22 cellular contexts compared by ENCODE assay signal in the genomic region with DNA sequence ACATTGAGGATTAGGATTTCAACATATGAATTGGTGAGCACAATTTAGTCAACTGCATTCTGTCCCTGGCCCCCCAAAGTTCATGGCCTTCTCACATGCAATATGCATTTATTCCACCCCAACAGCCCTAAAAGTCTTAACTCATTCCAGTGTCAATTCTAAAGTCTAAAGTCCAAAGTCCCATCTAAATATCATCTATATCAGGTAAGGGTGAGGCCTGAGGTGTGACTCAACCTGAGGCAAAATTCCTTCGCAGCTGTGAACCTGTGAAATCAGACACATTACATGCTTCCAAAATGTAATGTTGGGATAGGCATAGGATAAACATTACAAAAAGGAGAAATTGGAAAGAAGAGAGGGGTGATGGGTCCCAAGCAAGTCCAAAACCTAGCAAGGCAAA. TPM values are rescaled to one million over a fixed set of nuclear protein-coding genes. Genes with fewer than 3 reads are reported as not detected.
DNase-seq lines count a peak whose midpoint lies in the region; ATAC-seq and TF ChIP-seq lines count a peak whose summit lies in the region.
"Had no signal": no experiment of that assay in that cellular context is flagged by ENCODE, and none has a peak within 500 bp of the region (broad histone marks: within the 10 kb centered on the region; RNA-seq: fewer than 3 reads in every experiment).

No MANE protein-coding gene starts in this region.

- DNase-seq in cardiac muscle cell (ENCODE audit: low read depth in 1 of 2, low spot score in 1 of 2) (no peak), left ventricle myocardium superior (no peak), LoVo (ENCODE audit: low spot score) (peak; percentile 82), mucosa of descending colon (peak in 1 of 3 donors; percentile 42), DMS114 treated with DMSO at 0.1 percent for 48 hours (lab: John Stamatoyannopoulos, UW; ENCODE audit: unreplicated experiment) (no peak), HEK293T (ENCODE audit: extremely low spot score) (no peak), AG20443 (ENCODE audit: low spot score) (no peak)
- DNase-seq: DMS 273 treated with DMSO at 0.1 percent for 48 hours, GDM1, H9, KG1, NCI-H1417, NCI-H187 treated with DMSO at 0.1 percent for 48 hours, NCI-H226, NCI-H524 treated with DMSO at 0.1 percent for 48 hours, PC-3, RPMI8226, SJCRH30 had no signal

- intact Hi-C loops in left ventricle myocardium superior (cut with micrococcal nuclease) (no loop called here), mucosa of descending colon (cut with DNase I, micrococcal nuclease) (no loop called here)

- no peaks in the 10 kb centered on the region for H3K9me3 ChIP-seq in cardiac muscle cell (ENCODE audit: low read depth)
- no peaks in the 10 kb centered on the region for H3K9me3 ChIP-seq in mucosa of descending colon
- H3K9me3 ChIP-seq in skeletal muscle tissue (ENCODE audit: control insufficient read depth in 3 of 3, low read length in 3 of 3), result no peaks in the 10 kb centered on the region
- H3K9me3 ChIP-seq: SJCRH30 had no signal

- peak overlapping the region in 1 of 3 donors; percentile 58 for H3K9ac ChIP-seq in skeletal muscle tissue (ENCODE audit: low read depth in 1 of 3, low read length in 3 of 3)

- no peaks in the 10 kb centered on the region for H3K27me3 ChIP-seq in cardiac muscle cell
- H3K27me3 ChIP-seq in skeletal muscle tissue (ENCODE audit: control insufficient read depth in 3 of 3, insufficient read depth in 3 of 3, low read length in 3 of 3), result no peaks in the 10 kb centered on the region
- H3K27me3 ChIP-seq: SJCRH30 had no signal

- peak overlapping the region; percentile 95 for H3K27ac ChIP-seq in cardiac muscle cell
- peak overlapping the region; percentile 94 for H3K27ac ChIP-seq in skeletal muscle tissue (ENCODE audit: low read depth, low read length)
- H3K27ac ChIP-seq: 22Rv1, SJCRH30 had no signal

- no peak overlapping the region for H3K4me3 ChIP-seq in cardiac muscle cell
- H3K4me3 ChIP-seq in mucosa of descending colon, result no peak overlapping the region
- peak overlapping the region in 2 of 3 donors; percentile 5 to 26 for H3K4me3 ChIP-seq in skeletal muscle tissue (ENCODE audit: low read length in 3 of 3)
- H3K4me3 ChIP-seq: SJCRH30 had no signal

- POLR2A ChIA-PET in HEK293T (lab: Yijun Ruan, JAX), result no interaction called here

- H3K4me1 ChIP-seq in cardiac muscle cell (ENCODE audit: low read depth) (peaks cover 39% of the 10 kb centered on the region), mucosa of descending colon (ENCODE audit: low read depth) (peaks cover 22% of the 10 kb centered on the region), skeletal muscle tissue (ENCODE audit: control insufficient read depth in 3 of 3, insufficient read depth in 3 of 3, low read length in 3 of 3) (peaks cover 66 to 87% (median 82%) of the 10 kb centered on the region in 3 donors)
- H3K4me1 ChIP-seq: SJCRH30 had no signal

- CTCF ChIA-PET in HEK293T (lab: Yijun Ruan, JAX), result no interaction called here

- no peak for ATAC-seq in left ventricle myocardium superior
- peak; percentile 79 for ATAC-seq in mucosa of descending colon
- ATAC-seq: PC-3 had no signal

- no peaks in the 10 kb centered on the region for H3K36me3 ChIP-seq in cardiac muscle cell
- no peaks in the 10 kb centered on the region for H3K36me3 ChIP-seq in mucosa of descending colon (ENCODE audit: low read depth)
- H3K36me3 ChIP-seq in skeletal muscle tissue (ENCODE audit: control insufficient read depth in 3 of 3, insufficient read depth in 3 of 3, low read length in 3 of 3), result peaks cover 0 to 3% (median 0%) of the 10 kb centered on the region in 3 donors
- H3K36me3 ChIP-seq: SJCRH30 had no signal

- no peak for TF ChIP-seq CTCF in cardiac muscle cell (IDR thresholded peaks at IDR 0.05; ENCODE audit: low read depth, low read length)
- TF ChIP-seq CTCF in mucosa of descending colon (IDR thresholded peaks at IDR 0.05), result no peak

TF ChIP-seq in HEK293T, 16 proteins besides CTCF, POLR2A, EP300 and RAD21:
- no peak for TF ChIP-seq LEF1 (IDR thresholded peaks at IDR 0.05; ENCODE audit: borderline replicate concordance)
- TF ChIP-seq ZNF384 (IDR thresholded peaks at IDR 0.05), result no peak
- no peak for TF ChIP-seq CTBP1 (IDR thresholded peaks at IDR 0.05; ENCODE audit: borderline replicate concordance)
- no peak for TF ChIP-seq FOXK2 (IDR thresholded peaks at IDR 0.05)
- no peak for TF ChIP-seq NFRKB (IDR thresholded peaks at IDR 0.05)
- no peak for TF ChIP-seq FOXA1 (IDR thresholded peaks at IDR 0.05)
- no peak for TF ChIP-seq FOXM1 (IDR thresholded peaks at IDR 0.05; ENCODE audit: borderline replicate concordance)
- no peak for TF ChIP-seq ELF4 (IDR thresholded peaks at IDR 0.05)
- no peak for TF ChIP-seq SUZ12 (IDR thresholded peaks at IDR 0.05)
- TF ChIP-seq ARNT (IDR thresholded peaks at IDR 0.05), result no peak
- TF ChIP-seq HDGF (IDR thresholded peaks at IDR 0.05; ENCODE audit: borderline replicate concordance), result no peak
- no peak for TF ChIP-seq BHLHE40 (IDR thresholded peaks at IDR 0.05; ENCODE audit: borderline replicate concordance)
- no peak for TF ChIP-seq L3MBTL2 (conservative IDR thresholded peaks at IDR 0.05)

RNA-seq across cellular contexts. Expression of a gene that starts 27.8 kb away (rescaled TPM):
- 11.2 and 24.5 TPM in 2 replicates for total RNA-seq in cardiac muscle cell
- 10.5 and 13.5 TPM in 2 replicates for polyA plus RNA-seq in cardiac muscle cell
- total RNA-seq in left ventricle myocardium superior, result 272 TPM
- total RNA-seq in mucosa of descending colon, result 100 to 1,000 TPM; 149 to 242 (median 215) TPM
- total RNA-seq in skeletal muscle tissue, result 7.8 TPM
- total RNA-seq: M059J, PC-3 had no signal
- polyA plus RNA-seq: AG04450 had no signal

Comparison
In these comparisons a context has a peak if more than half of its experiments do, and no peak if none do; other contexts are left out.
1. H3K4me3 ChIP-seq: peak in skeletal muscle tissue (2 of 3); none in cardiac muscle cell (single experiment) and mucosa of descending colon (single experiment).